19 cellular contexts compared by ENCODE assay signal in the genomic region with DNA sequence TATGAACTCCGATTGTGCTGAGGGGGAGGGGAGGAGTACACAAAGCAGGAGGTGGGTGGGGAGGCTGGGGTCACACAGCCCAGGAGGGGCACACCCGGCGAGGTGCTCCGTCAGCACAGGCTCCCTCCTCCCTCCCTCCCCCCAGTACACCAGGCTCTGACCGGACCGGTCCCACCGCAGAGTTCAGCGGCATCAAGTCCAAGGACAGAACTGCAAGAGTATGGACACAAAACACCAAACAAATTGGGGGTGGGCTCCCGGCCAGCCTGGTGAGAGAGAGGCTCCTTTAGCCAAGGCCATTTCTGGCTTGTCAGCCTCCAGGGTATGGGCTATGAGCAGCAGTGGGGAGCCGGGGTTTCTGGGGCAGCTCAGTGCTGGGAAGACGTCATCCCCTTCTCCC.
"Had no signal": no experiment of that assay in that cellular context is flagged by ENCODE, and none has a peak within 500 bp of the region (broad histone marks: within the 10 kb centered on the region; RNA-seq: fewer than 3 reads in every experiment).

No MANE protein-coding gene starts in this region.

- H3K27me3 ChIP-seq: left lung, stomach, suprapubic skin, uterus had no signal

- H3K9me3 Mint-ChIP-seq: activated CD4-positive, alpha-beta memory T cell treated with anti-CD3 and anti-CD28 coated beads for 36 hours; activated naive CD4-positive, alpha-beta T cell treated with anti-CD3 and anti-CD28 coated beads for 36 hours; activated naive CD8-positive, alpha-beta T cell treated with anti-CD3 and anti-CD28 coated beads, Interleukin-2, amount 10 ng/mL, durations not matched to agents 7 days and 5 days; endodermal cell had no signal

- H3K27me3 Mint-ChIP-seq: activated CD4-positive, alpha-beta memory T cell treated with anti-CD3 and anti-CD28 coated beads for 36 hours had no signal

- H3K27ac ChIP-seq: coronary artery, left lung, stomach, suprapubic skin, uterus had no signal

- H3K36me3 Mint-ChIP-seq: activated CD4-positive, alpha-beta memory T cell treated with anti-CD3 and anti-CD28 coated beads for 36 hours; activated naive CD8-positive, alpha-beta T cell treated with anti-CD3 and anti-CD28 coated beads, Interleukin-2, amount 10 ng/mL, durations not matched to agents 7 days and 5 days had no signal

- H3K27ac Mint-ChIP-seq: activated CD4-positive, alpha-beta memory T cell treated with anti-CD3 and anti-CD28 coated beads for 36 hours; activated naive CD4-positive, alpha-beta T cell treated with anti-CD3 and anti-CD28 coated beads for 36 hours; activated naive CD8-positive, alpha-beta T cell treated with anti-CD3 and anti-CD28 coated beads, Interleukin-2, amount 10 ng/mL, durations not matched to agents 7 days and 5 days; endodermal cell; progenitor cell of endocrine pancreas had no signal

- H3K9me3 ChIP-seq: left lung, stomach, suprapubic skin, uterus had no signal

- H3K4me3 Mint-ChIP-seq: activated CD4-positive, alpha-beta memory T cell treated with anti-CD3 and anti-CD28 coated beads for 36 hours; activated naive CD4-positive, alpha-beta T cell treated with anti-CD3 and anti-CD28 coated beads for 36 hours; activated naive CD8-positive, alpha-beta T cell treated with anti-CD3 and anti-CD28 coated beads, Interleukin-2, amount 10 ng/mL, durations not matched to agents 7 days and 5 days; endodermal cell had no signal

- H3K4me1 ChIP-seq: uterus had no signal

- ATAC-seq: left lung had no signal

- H3K36me3 ChIP-seq: left lung, stomach, suprapubic skin, uterus had no signal

- H3K4me3 ChIP-seq: coronary artery, left lung, stomach, suprapubic skin, uterus had no signal

- DNase-seq: activated CD4-positive, alpha-beta memory T cell treated with anti-CD3 and anti-CD28 coated beads for 36 hours; activated CD4-positive, alpha-beta T cell treated with anti-CD3 and anti-CD28 coated beads for 48 hours; activated effector memory CD4-positive, alpha-beta T cell treated with Interleukin-2 at 50 U/mL for 16 hours; activated naive CD4-positive, alpha-beta T cell treated with anti-CD3 and anti-CD28 coated beads for 36 hours; activated naive CD8-positive, alpha-beta T cell treated with anti-CD3 and anti-CD28 coated beads, Interleukin-2, amount 10 ng/mL, durations not matched to agents 7 days and 5 days; activated T-cell treated with anti-CD3 and anti-CD28 coated beads, Interleukin-2, amount 50 U/mL, for 48 hours; amygdala; kidney; left lung; occipital lobe; retina; stimulated activated CD4-positive, alpha-beta T cell treated with anti-CD3 and anti-CD28 coated beads, Interleukin-4, amount 100 ng/mL, for 24 hours; stomach; trophoblast cell; uterus had no signal
